In the genomic region with DNA sequence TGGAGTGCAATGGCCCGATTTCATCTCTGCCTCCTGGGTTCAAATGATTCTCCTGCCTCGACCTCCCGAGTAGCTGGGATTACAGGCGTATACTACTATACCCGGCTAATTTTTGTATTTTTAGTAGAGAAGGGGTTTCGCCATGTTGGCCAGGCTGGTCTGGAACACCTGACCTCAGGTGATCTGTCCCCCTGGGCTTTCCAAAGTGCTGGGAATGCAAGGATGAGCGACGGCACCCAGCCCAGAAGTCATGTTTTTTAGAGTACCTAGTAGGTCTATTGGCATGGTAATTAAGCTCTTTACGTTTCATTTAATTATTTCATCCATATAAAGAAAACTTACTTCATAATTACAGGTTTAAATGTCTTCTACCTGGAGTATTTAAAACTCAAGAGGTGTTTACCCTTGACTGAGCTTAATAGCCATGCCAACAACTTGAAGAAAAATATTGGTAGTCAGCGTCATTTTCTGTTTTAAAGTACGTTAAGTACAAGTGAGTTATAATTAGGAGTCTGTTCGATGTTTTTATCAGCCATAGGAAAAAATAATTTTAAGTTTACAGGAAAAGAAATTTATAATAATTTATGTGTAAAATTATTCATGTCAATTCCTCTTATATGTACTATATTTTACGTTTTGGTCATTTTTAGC, we compare ENCODE assay signal across 1 cellular context.
TF ChIP-seq lines count a peak whose summit lies in the region.

No MANE protein-coding gene starts in this region.

TF ChIP-seq in HepG2, 621 proteins besides CTCF, POLR2A, EP300 and RAD21 (continued from another document):
- TF ChIP-seq, protein P1, sequence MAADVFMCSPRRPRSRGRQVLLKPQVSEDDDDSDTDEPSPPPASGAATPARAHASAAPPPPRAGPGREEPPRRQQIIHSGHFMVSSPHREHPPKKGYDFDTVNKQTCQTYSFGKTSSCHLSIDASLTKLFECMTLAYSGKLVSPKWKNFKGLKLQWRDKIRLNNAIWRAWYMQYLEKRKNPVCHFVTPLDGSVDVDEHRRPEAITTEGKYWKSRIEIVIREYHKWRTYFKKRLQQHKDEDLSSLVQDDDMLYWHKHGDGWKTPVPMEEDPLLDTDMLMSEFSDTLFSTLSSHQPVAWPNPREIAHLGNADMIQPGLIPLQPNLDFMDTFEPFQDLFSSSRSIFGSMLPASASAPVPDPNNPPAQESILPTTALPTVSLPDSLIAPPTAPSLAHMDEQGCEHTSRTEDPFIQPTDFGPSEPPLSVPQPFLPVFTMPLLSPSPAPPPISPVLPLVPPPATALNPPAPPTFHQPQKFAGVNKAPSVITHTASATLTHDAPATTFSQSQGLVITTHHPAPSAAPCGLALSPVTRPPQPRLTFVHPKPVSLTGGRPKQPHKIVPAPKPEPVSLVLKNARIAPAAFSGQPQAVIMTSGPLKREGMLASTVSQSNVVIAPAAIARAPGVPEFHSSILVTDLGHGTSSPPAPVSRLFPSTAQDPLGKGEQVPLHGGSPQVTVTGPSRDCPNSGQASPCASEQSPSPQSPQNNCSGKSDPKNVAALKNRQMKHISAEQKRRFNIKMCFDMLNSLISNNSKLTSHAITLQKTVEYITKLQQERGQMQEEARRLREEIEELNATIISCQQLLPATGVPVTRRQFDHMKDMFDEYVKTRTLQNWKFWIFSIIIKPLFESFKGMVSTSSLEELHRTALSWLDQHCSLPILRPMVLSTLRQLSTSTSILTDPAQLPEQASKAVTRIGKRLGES (CRISPR knock-in tag; IDR thresholded peaks at IDR 0.05; ENCODE audit: borderline replicate concordance) = no peak
- no peak for TF ChIP-seq ZNF678 (CRISPR knock-in tag; IDR thresholded peaks at IDR 0.05)
- no peak for TF ChIP-seq RCOR2 (CRISPR knock-in tag; IDR thresholded peaks at IDR 0.05)
- no peak for TF ChIP-seq ZNF780A (CRISPR knock-in tag; IDR thresholded peaks at IDR 0.05)
- TF ChIP-seq, protein P2, sequence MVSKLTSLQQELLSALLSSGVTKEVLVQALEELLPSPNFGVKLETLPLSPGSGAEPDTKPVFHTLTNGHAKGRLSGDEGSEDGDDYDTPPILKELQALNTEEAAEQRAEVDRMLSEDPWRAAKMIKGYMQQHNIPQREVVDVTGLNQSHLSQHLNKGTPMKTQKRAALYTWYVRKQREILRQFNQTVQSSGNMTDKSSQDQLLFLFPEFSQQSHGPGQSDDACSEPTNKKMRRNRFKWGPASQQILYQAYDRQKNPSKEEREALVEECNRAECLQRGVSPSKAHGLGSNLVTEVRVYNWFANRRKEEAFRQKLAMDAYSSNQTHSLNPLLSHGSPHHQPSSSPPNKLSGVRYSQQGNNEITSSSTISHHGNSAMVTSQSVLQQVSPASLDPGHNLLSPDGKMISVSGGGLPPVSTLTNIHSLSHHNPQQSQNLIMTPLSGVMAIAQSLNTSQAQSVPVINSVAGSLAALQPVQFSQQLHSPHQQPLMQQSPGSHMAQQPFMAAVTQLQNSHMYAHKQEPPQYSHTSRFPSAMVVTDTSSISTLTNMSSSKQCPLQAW (CRISPR knock-in tag; IDR thresholded peaks at IDR 0.05) = no peak
- TF ChIP-seq MYNN (CRISPR knock-in tag; IDR thresholded peaks at IDR 0.05; ENCODE audit: low read depth) = no peak
- TF ChIP-seq, protein P3, sequence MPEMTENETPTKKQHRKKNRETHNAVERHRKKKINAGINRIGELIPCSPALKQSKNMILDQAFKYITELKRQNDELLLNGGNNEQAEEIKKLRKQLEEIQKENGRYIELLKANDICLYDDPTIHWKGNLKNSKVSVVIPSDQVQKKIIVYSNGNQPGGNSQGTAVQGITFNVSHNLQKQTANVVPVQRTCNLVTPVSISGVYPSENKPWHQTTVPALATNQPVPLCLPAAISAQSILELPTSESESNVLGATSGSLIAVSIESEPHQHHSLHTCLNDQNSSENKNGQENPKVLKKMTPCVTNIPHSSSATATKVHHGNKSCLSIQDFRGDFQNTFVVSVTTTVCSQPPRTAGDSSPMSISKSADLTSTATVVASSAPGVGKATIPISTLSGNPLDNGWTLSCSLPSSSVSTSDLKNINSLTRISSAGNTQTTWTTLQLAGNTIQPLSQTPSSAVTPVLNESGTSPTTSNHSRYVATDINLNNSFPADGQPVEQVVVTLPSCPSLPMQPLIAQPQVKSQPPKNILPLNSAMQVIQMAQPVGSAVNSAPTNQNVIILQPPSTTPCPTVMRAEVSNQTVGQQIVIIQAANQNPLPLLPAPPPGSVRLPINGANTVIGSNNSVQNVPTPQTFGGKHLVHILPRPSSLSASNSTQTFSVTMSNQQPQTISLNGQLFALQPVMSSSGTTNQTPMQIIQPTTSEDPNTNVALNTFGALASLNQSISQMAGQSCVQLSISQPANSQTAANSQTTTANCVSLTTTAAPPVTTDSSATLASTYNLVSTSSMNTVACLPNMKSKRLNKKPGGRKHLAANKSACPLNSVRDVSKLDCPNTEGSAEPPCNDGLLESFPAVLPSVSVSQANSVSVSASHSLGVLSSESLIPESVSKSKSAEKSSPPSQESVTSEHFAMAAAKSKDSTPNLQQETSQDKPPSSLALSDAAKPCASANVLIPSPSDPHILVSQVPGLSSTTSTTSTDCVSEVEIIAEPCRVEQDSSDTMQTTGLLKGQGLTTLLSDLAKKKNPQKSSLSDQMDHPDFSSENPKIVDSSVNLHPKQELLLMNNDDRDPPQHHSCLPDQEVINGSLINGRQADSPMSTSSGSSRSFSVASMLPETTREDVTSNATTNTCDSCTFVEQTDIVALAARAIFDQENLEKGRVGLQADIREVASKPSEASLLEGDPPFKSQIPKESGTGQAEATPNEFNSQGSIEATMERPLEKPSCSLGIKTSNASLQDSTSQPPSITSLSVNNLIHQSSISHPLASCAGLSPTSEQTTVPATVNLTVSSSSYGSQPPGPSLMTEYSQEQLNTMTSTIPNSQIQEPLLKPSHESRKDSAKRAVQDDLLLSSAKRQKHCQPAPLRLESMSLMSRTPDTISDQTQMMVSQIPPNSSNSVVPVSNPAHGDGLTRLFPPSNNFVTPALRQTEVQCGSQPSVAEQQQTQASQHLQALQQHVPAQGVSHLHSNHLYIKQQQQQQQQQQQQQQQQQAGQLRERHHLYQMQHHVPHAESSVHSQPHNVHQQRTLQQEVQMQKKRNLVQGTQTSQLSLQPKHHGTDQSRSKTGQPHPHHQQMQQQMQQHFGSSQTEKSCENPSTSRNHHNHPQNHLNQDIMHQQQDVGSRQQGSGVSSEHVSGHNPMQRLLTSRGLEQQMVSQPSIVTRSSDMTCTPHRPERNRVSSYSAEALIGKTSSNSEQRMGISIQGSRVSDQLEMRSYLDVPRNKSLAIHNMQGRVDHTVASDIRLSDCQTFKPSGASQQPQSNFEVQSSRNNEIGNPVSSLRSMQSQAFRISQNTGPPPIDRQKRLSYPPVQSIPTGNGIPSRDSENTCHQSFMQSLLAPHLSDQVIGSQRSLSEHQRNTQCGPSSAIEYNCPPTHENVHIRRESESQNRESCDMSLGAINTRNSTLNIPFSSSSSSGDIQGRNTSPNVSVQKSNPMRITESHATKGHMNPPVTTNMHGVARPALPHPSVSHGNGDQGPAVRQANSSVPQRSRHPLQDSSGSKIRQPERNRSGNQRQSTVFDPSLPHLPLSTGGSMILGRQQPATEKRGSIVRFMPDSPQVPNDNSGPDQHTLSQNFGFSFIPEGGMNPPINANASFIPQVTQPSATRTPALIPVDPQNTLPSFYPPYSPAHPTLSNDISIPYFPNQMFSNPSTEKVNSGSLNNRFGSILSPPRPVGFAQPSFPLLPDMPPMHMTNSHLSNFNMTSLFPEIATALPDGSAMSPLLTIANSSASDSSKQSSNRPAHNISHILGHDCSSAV (CRISPR knock-in tag; IDR thresholded peaks at IDR 0.05; ENCODE audit: borderline replicate concordance) = no peak
